1 cellular context compared by ENCODE assay signal in the genomic region with DNA sequence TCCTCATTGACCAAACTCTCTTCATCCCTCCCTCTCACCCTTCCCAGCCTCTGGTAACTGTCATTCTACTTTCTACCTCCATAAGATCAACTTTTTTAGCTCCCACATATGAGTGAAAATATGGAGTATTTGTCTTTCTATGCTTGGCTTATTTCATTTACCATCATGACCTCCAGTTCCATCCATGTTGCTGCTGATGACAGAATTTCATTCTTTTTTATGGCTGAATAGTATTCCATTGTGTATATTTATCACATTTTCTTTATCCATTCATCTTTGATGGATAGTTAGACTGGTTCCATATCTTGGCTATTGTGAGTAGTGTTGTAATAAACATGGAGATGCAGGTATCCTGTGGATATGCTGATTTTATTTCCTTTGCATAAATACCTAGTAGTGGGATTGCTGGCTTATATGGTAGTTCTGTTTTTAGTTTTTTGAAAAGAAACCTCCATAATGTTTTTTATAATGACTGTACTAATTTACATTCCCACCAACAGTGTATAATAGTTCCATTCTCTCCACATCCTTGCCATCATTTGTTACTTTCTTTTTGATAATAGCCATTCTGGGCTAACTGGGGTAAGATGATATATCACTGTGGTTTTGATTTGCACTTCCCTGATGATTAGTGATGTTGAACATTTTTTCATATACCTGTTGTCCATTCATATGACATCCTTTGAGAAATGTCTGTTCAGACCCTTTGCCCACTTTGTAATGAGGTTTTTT.
A peak's percentile ranks its signal among the peaks of the same experiment; 100 is the strongest.
TF ChIP-seq lines count a peak whose summit lies in the region.

No MANE protein-coding gene starts in this region.

TF ChIP-seq in K562, 482 proteins besides CTCF, POLR2A, EP300 and RAD21:
- peak; percentile 76 for TF ChIP-seq ZNF146 (CRISPR knock-in tag; IDR thresholded peaks at IDR 0.05; ENCODE audit: unreplicated experiment)
- no peak for TF ChIP-seq ZNF785 (CRISPR knock-in tag; IDR thresholded peaks at IDR 0.05)
TF ChIP-seq in K562: peak in this region for 1.
